8 cellular contexts compared by ENCODE assay signal in the genomic region with DNA sequence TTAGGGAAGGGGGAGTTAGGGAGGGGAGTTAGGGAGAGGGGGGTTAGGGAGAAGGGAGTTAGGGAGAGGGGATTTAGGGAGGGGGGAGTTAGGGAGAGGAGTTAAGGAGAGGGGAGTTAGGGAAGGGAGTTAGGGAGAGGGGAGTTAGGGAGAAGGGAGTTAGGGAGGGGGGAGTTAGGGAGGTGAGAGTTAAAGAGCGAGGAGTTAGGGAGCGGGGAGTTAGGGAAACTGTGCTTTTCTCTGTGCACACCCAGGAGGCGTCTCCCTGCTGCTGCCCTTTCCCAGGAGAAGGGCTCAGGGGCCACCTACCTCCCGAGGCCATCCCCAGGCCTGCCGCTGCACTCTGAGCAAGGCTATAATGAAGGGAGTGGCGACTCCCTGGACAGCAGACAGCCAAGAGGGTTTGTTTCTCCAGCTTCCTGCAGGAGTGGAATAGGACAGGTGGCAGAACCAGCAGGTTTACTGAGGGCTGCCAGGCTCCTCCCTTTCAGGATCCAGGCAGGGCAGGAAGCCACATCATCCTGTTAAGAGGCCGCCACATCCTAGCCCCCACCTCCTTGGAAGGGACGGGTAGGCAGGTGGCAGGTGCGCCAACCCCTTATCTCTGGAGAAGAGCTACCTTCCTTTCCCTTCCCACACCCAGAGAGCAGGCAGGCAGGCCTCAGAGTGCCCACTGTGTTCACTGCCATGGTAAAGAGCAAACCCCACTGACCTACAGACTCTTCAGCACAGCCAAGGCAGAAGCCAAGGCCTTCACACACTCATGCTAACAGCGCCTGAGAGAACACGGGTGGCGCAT. TPM values are rescaled to one million over a fixed set of nuclear protein-coding genes. Genes with fewer than 3 reads are reported as not detected.
DNase-seq lines count a peak whose midpoint lies in the region; ATAC-seq and TF ChIP-seq lines count a peak whose summit lies in the region.

No MANE protein-coding gene starts in this region.

- no peaks in the 10 kb centered on the region for H3K9me3 ChIP-seq in stomach

- peaks cover 5 to 17% (median 9%) of the 10 kb centered on the region in 4 donors for H3K36me3 ChIP-seq in stomach

- TF ChIP-seq POLR2A in stomach (IDR thresholded peaks at IDR 0.05), result no peak

- no peaks in the 10 kb centered on the region for H3K9me3 Mint-ChIP-seq in activated CD4-positive, alpha-beta T cell treated with anti-CD3 and anti-CD28 coated beads, Interleukin-2, amount 10 ng/mL, durations not matched to agents 24 days and 14 days

- TF ChIP-seq EP300 in stomach (IDR thresholded peaks at IDR 0.05), result no peak

- WGBS in stomach, 5 donors, result 22 to 61% (median 35%) methylated on average over 12 of the region's 12 CpGs

- DNase-seq in activated CD4-positive, alpha-beta T cell treated with anti-CD3 and anti-CD28 coated beads, Interleukin-2, amount 10 ng/mL, durations not matched to agents 24 days and 14 days, result no peak
- DNase-seq in activated CD4-positive, alpha-beta T cell treated with anti-CD3 and anti-CD28 coated beads, Interleukin-2, amount 50 U/mL, for 4 hours, result no peak
- peak; percentile 80 for DNase-seq in NCI-H748 (lab: John Stamatoyannopoulos, UW; ENCODE audit: unreplicated experiment)
- no peak for DNase-seq in epithelial cell of prostate (ENCODE audit: low read depth, low spot score)
- DNase-seq in stomach, result peak; percentile 74
- DNase-seq in cortex of kidney (lab: John Stamatoyannopoulos, UW), result no peak

- H3K27ac ChIP-seq in epithelial cell of prostate, result peak overlapping the region; percentile 91
- peak overlapping the region; percentile 60 to 77 (median 63) for H3K27ac ChIP-seq in stomach

- H3K4me1 ChIP-seq in stomach, result peaks cover 62 to 84% (median 74%) of the 10 kb centered on the region in 4 donors

- no peak for ATAC-seq in GM19351 (IDR thresholded peaks at IDR 0.05; ENCODE audit: unreplicated experiment)
- no peak for ATAC-seq in GM21576 (IDR thresholded peaks at IDR 0.05; ENCODE audit: unreplicated experiment)

- peak overlapping the region; percentile 11 for H3K4me3 Mint-ChIP-seq in activated CD4-positive, alpha-beta T cell treated with anti-CD3 and anti-CD28 coated beads, Interleukin-2, amount 10 ng/mL, durations not matched to agents 24 days and 14 days

- H3K36me3 Mint-ChIP-seq in activated CD4-positive, alpha-beta T cell treated with anti-CD3 and anti-CD28 coated beads, Interleukin-2, amount 10 ng/mL, durations not matched to agents 24 days and 14 days (ENCODE audit: low read depth), result peaks cover 29% of the 10 kb centered on the region

- H3K4me3 ChIP-seq in stomach, result peak overlapping the region in 2 of 4 donors; percentile 13 to 15

- peaks cover 49% of the 10 kb centered on the region for H3K4me1 Mint-ChIP-seq in activated CD4-positive, alpha-beta T cell treated with anti-CD3 and anti-CD28 coated beads, Interleukin-2, amount 10 ng/mL, durations not matched to agents 24 days and 14 days

- intact Hi-C loops in activated CD4-positive, alpha-beta T cell treated with anti-CD3 and anti-CD28 coated beads, Interleukin-2, amount 10 ng/mL, durations not matched to agents 24 days and 14 days (cut with micrococcal nuclease), result loop anchor here (5.0 kb wide), 1 partner anchor 67 kb away; a partner anchor contains a TSS
- intact Hi-C loops in stomach (cut with DNase I; ENCODE audit: low total_unique reads), result no loop called here

- peak overlapping the region; percentile 45 for H3K27ac Mint-ChIP-seq in activated CD4-positive, alpha-beta T cell treated with anti-CD3 and anti-CD28 coated beads, Interleukin-2, amount 10 ng/mL, durations not matched to agents 24 days and 14 days

- peaks cover 3% of the 10 kb centered on the region for H3K27me3 Mint-ChIP-seq in activated CD4-positive, alpha-beta T cell treated with anti-CD3 and anti-CD28 coated beads, Interleukin-2, amount 10 ng/mL, durations not matched to agents 24 days and 14 days

- no peak for TF ChIP-seq CTCF in stomach (IDR thresholded peaks at IDR 0.05)

- H3K27me3 ChIP-seq in stomach, result no peaks in the 10 kb centered on the region

RNA-seq across cellular contexts. Expression of a gene that starts 4.3 kb away (rescaled TPM):
- total RNA-seq in activated CD4-positive, alpha-beta T cell treated with anti-CD3 and anti-CD28 coated beads, Interleukin-2, amount 10 ng/mL, durations not matched to agents 24 days and 14 days, result 62.4 and 70.5 TPM in 2 replicates
- 100 to 1,000 TPM in 1 of 5 donors, 10 to 100 TPM in 4; 31.2 to 151 (median 70.1) TPM for total RNA-seq in stomach
- 10 to 100 TPM; 16.6 to 20.9 (median 18.1) TPM for polyA plus RNA-seq in stomach

RNA-seq across cellular contexts. Expression of a gene that starts 18.7 kb away (rescaled TPM):
- not detected in 2 replicates for total RNA-seq in activated CD4-positive, alpha-beta T cell treated with anti-CD3 and anti-CD28 coated beads, Interleukin-2, amount 10 ng/mL, durations not matched to agents 24 days and 14 days
- total RNA-seq in stomach, result 10 to 100 TPM in 3 of 5 donors, 1 to 10 TPM in 2; 6.4 to 20.3 (median 10.1) TPM
- polyA plus RNA-seq in stomach, result 10 to 100 TPM in 2 of 3 donors, 1 to 10 TPM in 1; 2.9 to 18.2 (median 15.3) TPM

RNA-seq across cellular contexts. Expression of a gene that starts 25.5 kb away (rescaled TPM):
- 73.3 and 74.2 TPM in 2 replicates for total RNA-seq in activated CD4-positive, alpha-beta T cell treated with anti-CD3 and anti-CD28 coated beads, Interleukin-2, amount 10 ng/mL, durations not matched to agents 24 days and 14 days
- 100 to 1,000 TPM in 4 of 5 donors, 10 to 100 TPM in 1; 94.5 to 625 (median 434) TPM for total RNA-seq in stomach
- 100 to 1,000 TPM in 2 of 3 donors, 10 to 100 TPM in 1; 63.4 to 212 (median 172) TPM for polyA plus RNA-seq in stomach

Comparison
In these comparisons a context has a peak if more than half of its experiments do, and no peak if none do; other contexts are left out.
1. DNase-seq: peak in NCI-H748 (single experiment) and stomach (single experiment); none in activated CD4-positive, alpha-beta T cell treated with anti-CD3 and anti-CD28 coated beads, Interleukin-2, amount 10 ng/mL, durations not matched to agents 24 days and 14 days (single experiment), activated CD4-positive, alpha-beta T cell treated with anti-CD3 and anti-CD28 coated beads, Interleukin-2, amount 50 U/mL, for 4 hours (0 of 2), epithelial cell of prostate (single experiment) and cortex of kidney (single experiment).